29 cellular contexts compared by ENCODE assay signal in genomic region chr2:173386441-173387044, GRCh38.
"Had no signal": no experiment of that assay in that cellular context is flagged by ENCODE, and none has a peak within 500 bp of the region (broad histone marks: within the 10 kb centered on the region; RNA-seq: fewer than 3 reads in every experiment).

No MANE protein-coding gene starts in this region.

- H3K36me3 ChIP-seq: brain microvascular endothelial cell, heart right ventricle, left ventricle myocardium inferior, pancreas, vagina had no signal

- H3K4me1 Mint-ChIP-seq: activated CD4-positive, alpha-beta T cell treated with anti-CD3 and anti-CD28 coated beads, Interleukin-2, amount 10 ng/mL, durations not matched to agents 7 days and 5 days; activated CD8-positive, alpha-beta memory T cell treated with anti-CD3 and anti-CD28 coated beads, Interleukin-2, amount 10 ng/mL, durations not matched to agents 7 days and 5 days; activated naive CD4-positive, alpha-beta T cell treated with anti-CD3 and anti-CD28 coated beads, Interleukin-2, amount 50 U/mL, for 24 hours; immature natural killer cell; mesothelial cell of epicardium; naive thymus-derived CD8-positive, alpha-beta T cell; stimulated activated naive B cell treated with anti-CD40 and anti-IgM and Interleukin-4, amounts not matched to agents 10 μg/mL and 1 μg/mL and 100 μg/mL, for 72 hours had no signal

- H3K4me3 ChIP-seq: heart right ventricle, left ventricle myocardium inferior, pancreas, testis, vagina had no signal

- DNase-seq: activated CD4-positive, alpha-beta T cell treated with anti-CD3 and anti-CD28 coated beads, Interleukin-2, amount 10 ng/mL, durations not matched to agents 7 days and 5 days; activated CD4-positive, CD25-positive, alpha-beta regulatory T cell treated with anti-CD3 and anti-CD28 coated beads, Interleukin-2, amount 50 U/mL, for 72 hours; activated CD8-positive, alpha-beta memory T cell treated with anti-CD3 and anti-CD28 coated beads, Interleukin-2, amount 10 ng/mL, durations not matched to agents 7 days and 5 days; activated CD8-positive, alpha-beta T cell treated with anti-CD3 and anti-CD28 coated beads for 36 hours; activated gamma-delta T cell; activated T-cell treated with anti-CD3 and anti-CD28 coated beads for 4 hours; anterior cingulate cortex; brain microvascular endothelial cell; caudate nucleus; effector CD4-positive, alpha-beta T cell; erythroblast; foreskin fibroblast; heart right ventricle; immature natural killer cell; left ventricle myocardium inferior; naive thymus-derived CD8-positive, alpha-beta T cell; pancreas; small intestine; stimulated activated CD4-positive, alpha-beta T cell treated with anti-CD3 and anti-CD28 coated beads, Interleukin-15, amount 100 ng/mL, for 24 hours; stimulated activated CD8-positive, alpha-beta memory T cell treated with anti-CD3 and anti-CD28 coated beads, Interleukin-4, amount 100 ng/mL, for 48 hours; stimulated activated naive B cell treated with anti-CD40 and anti-IgM and Interleukin-4, amounts not matched to agents 10 μg/mL and 1 μg/mL and 100 μg/mL, for 72 hours; testis had no signal

- H3K9me3 Mint-ChIP-seq: activated CD4-positive, alpha-beta T cell treated with anti-CD3 and anti-CD28 coated beads, Interleukin-2, amount 10 ng/mL, durations not matched to agents 7 days and 5 days; activated naive CD4-positive, alpha-beta T cell treated with anti-CD3 and anti-CD28 coated beads, Interleukin-2, amount 50 U/mL, for 24 hours; dendritic cell treated with granulocyte-macrophage colony-stimulating factor and Interleukin-4, amounts not matched to agents 40 ng/mL and 50 ng/mL, for 4 days; immature natural killer cell; mesothelial cell of epicardium; naive thymus-derived CD8-positive, alpha-beta T cell; type B pancreatic cell had no signal

- H3K27ac ChIP-seq: brain microvascular endothelial cell, heart right ventricle, left ventricle myocardium inferior, pancreas, testis, vagina, VCaP had no signal

- H3K9me3 ChIP-seq: left ventricle myocardium inferior, pancreas, testis, vagina had no signal

- ATAC-seq: activated CD8-positive, alpha-beta memory T cell treated with anti-CD3 and anti-CD28 coated beads, Interleukin-2, amount 10 ng/mL, durations not matched to agents 7 days and 5 days; activated CD8-positive, alpha-beta T cell treated with anti-CD3 and anti-CD28 coated beads for 36 hours; heart right ventricle; naive thymus-derived CD8-positive, alpha-beta T cell; pancreas; sciatic nerve; stimulated activated naive B cell treated with anti-CD40 and anti-IgM and Interleukin-4, amounts not matched to agents 10 μg/mL and 1 μg/mL and 100 μg/mL, for 72 hours had no signal

- H3K27me3 Mint-ChIP-seq: activated CD4-positive, alpha-beta T cell treated with anti-CD3 and anti-CD28 coated beads, Interleukin-2, amount 10 ng/mL, durations not matched to agents 7 days and 5 days; activated CD8-positive, alpha-beta T cell treated with anti-CD3 and anti-CD28 coated beads for 36 hours; activated naive CD4-positive, alpha-beta T cell treated with anti-CD3 and anti-CD28 coated beads, Interleukin-2, amount 50 U/mL, for 24 hours; dendritic cell treated with granulocyte-macrophage colony-stimulating factor and Interleukin-4, amounts not matched to agents 40 ng/mL and 50 ng/mL, for 4 days; stimulated activated naive B cell treated with anti-CD40 and anti-IgM and Interleukin-4, amounts not matched to agents 10 μg/mL and 1 μg/mL and 100 μg/mL, for 72 hours had no signal

- H3K4me3 Mint-ChIP-seq: activated CD4-positive, alpha-beta T cell treated with anti-CD3 and anti-CD28 coated beads, Interleukin-2, amount 10 ng/mL, durations not matched to agents 7 days and 5 days; activated CD8-positive, alpha-beta memory T cell treated with anti-CD3 and anti-CD28 coated beads, Interleukin-2, amount 10 ng/mL, durations not matched to agents 7 days and 5 days; activated CD8-positive, alpha-beta T cell treated with anti-CD3 and anti-CD28 coated beads for 36 hours; activated naive CD4-positive, alpha-beta T cell treated with anti-CD3 and anti-CD28 coated beads, Interleukin-2, amount 50 U/mL, for 24 hours; dendritic cell treated with granulocyte-macrophage colony-stimulating factor and Interleukin-4, amounts not matched to agents 40 ng/mL and 50 ng/mL, for 4 days; immature natural killer cell; mesothelial cell of epicardium; naive thymus-derived CD8-positive, alpha-beta T cell; stimulated activated naive B cell treated with anti-CD40 and anti-IgM and Interleukin-4, amounts not matched to agents 10 μg/mL and 1 μg/mL and 100 μg/mL, for 72 hours; type B pancreatic cell had no signal

- H3K27me3 ChIP-seq: brain microvascular endothelial cell, pancreas, testis, vagina had no signal

- H3K36me3 Mint-ChIP-seq: activated naive CD4-positive, alpha-beta T cell treated with anti-CD3 and anti-CD28 coated beads, Interleukin-2, amount 50 U/mL, for 24 hours; immature natural killer cell; mesothelial cell of epicardium had no signal

- H3K4me1 ChIP-seq: heart right ventricle, left ventricle myocardium inferior, pancreas, testis, vagina had no signal

- H3K27ac Mint-ChIP-seq: activated CD4-positive, alpha-beta T cell treated with anti-CD3 and anti-CD28 coated beads, Interleukin-2, amount 10 ng/mL, durations not matched to agents 7 days and 5 days; activated CD8-positive, alpha-beta memory T cell treated with anti-CD3 and anti-CD28 coated beads, Interleukin-2, amount 10 ng/mL, durations not matched to agents 7 days and 5 days; activated CD8-positive, alpha-beta T cell treated with anti-CD3 and anti-CD28 coated beads for 36 hours; activated naive CD4-positive, alpha-beta T cell treated with anti-CD3 and anti-CD28 coated beads, Interleukin-2, amount 50 U/mL, for 24 hours; dendritic cell treated with granulocyte-macrophage colony-stimulating factor and Interleukin-4, amounts not matched to agents 40 ng/mL and 50 ng/mL, for 4 days; immature natural killer cell; mesothelial cell of epicardium; stimulated activated naive B cell treated with anti-CD40 and anti-IgM and Interleukin-4, amounts not matched to agents 10 μg/mL and 1 μg/mL and 100 μg/mL, for 72 hours; type B pancreatic cell had no signal

- FAIRE-seq: pancreas, small intestine had no signal
